ENCODE assay signal across 8 cellular contexts in genomic region chr1:26530898-26531598, GRCh38. TPM values are rescaled to one million over a fixed set of nuclear protein-coding genes. Genes with fewer than 3 reads are reported as not detected.
DNase-seq lines count a peak whose midpoint lies in the region; ATAC-seq and TF ChIP-seq lines count a peak whose summit lies in the region.

No MANE protein-coding gene starts in this region.

- H3K9me3 ChIP-seq in IMR-90 (ENCODE audit: control insufficient read depth, insufficient read depth, low read length) (no peaks in the 10 kb centered on the region), endocrine pancreas (ENCODE audit: control insufficient read depth, low read length) (no peaks in the 10 kb centered on the region)

- H3K36me3 ChIP-seq in IMR-90 (ENCODE audit: control insufficient read depth, insufficient read depth, low read length), result no peaks in the 10 kb centered on the region
- H3K36me3 ChIP-seq in endocrine pancreas (ENCODE audit: control insufficient read depth, insufficient read depth, low read length), result no peaks in the 10 kb centered on the region

- no peak for TF ChIP-seq RAD21 in IMR-90 (IDR thresholded peaks at IDR 0.05; ENCODE audit: low read length)

- H4K5ac ChIP-seq in IMR-90 (ENCODE audit: low read depth, low read length), result no peak overlapping the region

- H4K8ac ChIP-seq in IMR-90 (ENCODE audit: low read depth in 2 of 2, low read length in 2 of 2), result no peak overlapping the region

- no peak overlapping the region for H3K18ac ChIP-seq in IMR-90 (ENCODE audit: low read depth, low read length)

- H3K9ac ChIP-seq in IMR-90 (ENCODE audit: low read depth, low read length) (no peak overlapping the region), endocrine pancreas (ENCODE audit: control insufficient read depth, insufficient read depth, low read length) (peak overlapping the region; percentile 91)

- no peaks in the 10 kb centered on the region for H3K36me3 Mint-ChIP-seq in neural crest cell (ENCODE audit: low read depth)

- H3K56ac ChIP-seq in IMR-90 (ENCODE audit: extremely low read depth, insufficient read depth, low read length), result no peak overlapping the region

- ATAC-seq in IMR-90 (ENCODE audit: low read depth), result peak; percentile 6; the same call in 1 of the 2 replicates
- no peak for ATAC-seq in activated CD4-positive, CD25-positive, alpha-beta regulatory T cell treated with anti-CD3 and anti-CD28 coated beads, Interleukin-2, amount 50 U/mL, for 24 hours

- H2AFZ ChIP-seq in IMR-90 (replicated peaks; ENCODE audit: low read length, poor library complexity), result peak overlapping the region; percentile 53

- TF ChIP-seq CTCF in IMR-90 (conservative IDR thresholded peaks at IDR 0.05; ENCODE audit: low read depth, low read length), result peak; percentile 19; the same call in 1 of the 2 replicates
- no peak for TF ChIP-seq CTCF in neural crest cell (conservative IDR thresholded peaks at IDR 0.05)

- no peak overlapping the region for H2AK5ac ChIP-seq in IMR-90 (ENCODE audit: low read depth, low read length)

- no peak overlapping the region for H3K4me2 ChIP-seq in IMR-90 (ENCODE audit: low read depth, low read length)

- H3K4ac ChIP-seq in IMR-90 (ENCODE audit: low read depth, low read length), result no peak overlapping the region

- CTCF ChIA-PET in IMR-90 (lab: Yijun Ruan, JAX), result interaction anchor here (0.7 kb wide), 1 partner anchor 31 kb away, joined by 4 read pairs; no protein-coding TSS in a partner anchor

- H3K4me3 ChIP-seq in IMR-90 (ENCODE audit: insufficient read depth, low read depth, low read length), result no peak overlapping the region
- peak overlapping the region; percentile 32 for H3K4me3 ChIP-seq in endocrine pancreas (ENCODE audit: control insufficient read depth, insufficient read depth, low read length)

- no TSS peak for BruUV-seq in IMR-90 (replicated peaks; lab: Mats Ljungman, UMichigan)

- H3K4me1 ChIP-seq in IMR-90 (ENCODE audit: control insufficient read depth, insufficient read depth, low read length) (peaks cover 4% of the 10 kb centered on the region; the same call in 1 of the 2 replicates), endocrine pancreas (ENCODE audit: control insufficient read depth, insufficient read depth, low read length) (no peaks in the 10 kb centered on the region)

- 0 out of 4 replicates have a peak, but pooled peaks cover 0 to 6% of the 10 kb centered on the region in 2 experiments for H3K79me1 ChIP-seq in IMR-90 (ENCODE audit: low read depth in 1 of 2, low read length in 2 of 2)

- no peaks in the 10 kb centered on the region for H3K27me3 Mint-ChIP-seq in neural crest cell (ENCODE audit: low read depth)

- no peaks in the 10 kb centered on the region for H3K9me3 Mint-ChIP-seq in neural crest cell

- peaks cover 22% of the 10 kb centered on the region for H3K4me1 Mint-ChIP-seq in neural crest cell

- POLR2A ChIA-PET in IMR-90 (lab: Charles Lee; ENCODE audit: unreplicated experiment), result no interaction called here

- no peak for TF ChIP-seq POLR2A in IMR-90 (IDR thresholded peaks at IDR 0.05; ENCODE audit: low read depth, low read length)

- H3K14ac ChIP-seq in IMR-90 (replicated peaks; ENCODE audit: low read depth, low read length), result no peak overlapping the region

- H2BK120ac ChIP-seq in IMR-90 (ENCODE audit: low read depth, low read length), result no peak overlapping the region

- H2BK15ac ChIP-seq in IMR-90 (ENCODE audit: low read depth, low read length), result no peak overlapping the region

- 53% methylated on average over 3 of the region's 9 CpGs; no CpG with 5 or more reads in 1 of the 2 experiments for WGBS in IMR-90 (ENCODE audit: extremely low coverage in 2 of 2, insufficient read length in 1 of 2), 2 experiments

- peak overlapping the region; percentile 90 for H3K4me3 Mint-ChIP-seq in neural crest cell

- peaks cover 3% of the 10 kb centered on the region; the same call in 1 of the 2 replicates for H3K9me1 ChIP-seq in IMR-90 (ENCODE audit: insufficient read depth, low read length)

- no peak overlapping the region for H2BK20ac ChIP-seq in IMR-90 (ENCODE audit: low read depth, low read length)

- dilution Hi-C loops in IMR-90 (cut with HindIII; ENCODE audit: low sequenced_read_pairs, unreplicated experiment), result no loop called here

- intact Hi-C loops in IMR-90 (cut with micrococcal nuclease), result no loop called here

- no peak overlapping the region for H2AK9ac ChIP-seq in IMR-90 (replicated peaks; ENCODE audit: low read depth, low read length, poor library complexity)

- in situ Hi-C loops in IMR-90 (cut with MboI; ENCODE audit: low sequenced_read_pairs), result no loop called here

- H4K91ac ChIP-seq in IMR-90 (ENCODE audit: insufficient read depth, low read depth, low read length), result no peak overlapping the region

- no peak overlapping the region for H3K27ac ChIP-seq in IMR-90 (ENCODE audit: insufficient read depth, low read length)

- no peak overlapping the region for H3K27ac Mint-ChIP-seq in neural crest cell (ENCODE audit: unreplicated experiment)

- no peak overlapping the region for H3K23ac ChIP-seq in IMR-90 (ENCODE audit: low read depth, low read length)

- H3K27me3 ChIP-seq in IMR-90 (ENCODE audit: control insufficient read depth, insufficient read depth, low read length) (no peaks in the 10 kb centered on the region; the same call in 1 of the 2 replicates), endocrine pancreas (ENCODE audit: control insufficient read depth, insufficient read depth, low read length) (no peaks in the 10 kb centered on the region)

- DNase-seq in NCI-H82 (lab: John Stamatoyannopoulos, UW) (peak; percentile 60), NCI-H82 treated with DMSO at 0.1 percent for 48 hours (lab: John Stamatoyannopoulos, UW; ENCODE audit: unreplicated experiment) (no peak), IMR-90 (peak; percentile 48), RPMI7951 (ENCODE audit: low read depth) (peak; percentile 71), neural crest cell (ENCODE audit: low read depth, low spot score) (no peak)
- no peak for DNase-seq in activated CD8-positive, alpha-beta memory T cell treated with anti-CD3 and anti-CD28 coated beads, Interleukin-2, amount 50 U/mL, for 4 hours

- H4K20me1 ChIP-seq in IMR-90 (ENCODE audit: insufficient read depth, low read length), result no peaks in the 10 kb centered on the region

- no peak overlapping the region for H2BK5ac ChIP-seq in IMR-90 (ENCODE audit: low read depth, low read length, poor library complexity, severe bottlenecking)

TF ChIP-seq in IMR-90, 13 proteins besides CTCF, POLR2A, EP300 and RAD21:
- TF ChIP-seq CEBPB (IDR thresholded peaks at IDR 0.05; ENCODE audit: low read depth, low read length), result no peak
- no peak for TF ChIP-seq CHD1 (IDR thresholded peaks at IDR 0.05; ENCODE audit: low read depth, low read length)
- no peak for TF ChIP-seq SMC3 (IDR thresholded peaks at IDR 0.05; ENCODE audit: low read depth, low read length)
- no peak for TF ChIP-seq RCOR1 (IDR thresholded peaks at IDR 0.05; ENCODE audit: insufficient replicate concordance, low read length)
- no peak for TF ChIP-seq MAZ (IDR thresholded peaks at IDR 0.05; ENCODE audit: borderline replicate concordance, low read depth, low read length)
- no peak for TF ChIP-seq MAFK (IDR thresholded peaks at IDR 0.05; ENCODE audit: low read depth, low read length)
TF ChIP-seq in IMR-90: peak in this region for 0.

RNA-seq across cellular contexts. Expression of gene RPS6KA1, which starts 1.5 kb away (rescaled TPM):
- 4.2 and 6.3 TPM in 2 replicates for total RNA-seq in IMR-90 (2012; rRNA removed)
- polyA plus RNA-seq in IMR-90 (2012; rRNA removed), result 3.6 and 3.8 TPM in 2 replicates
- polyA plus RNA-seq in IMR-90 (2012; cell fraction: cytosol; rRNA removed), result 2.7 and 3.6 TPM in 2 replicates
- polyA plus RNA-seq in IMR-90 (2012; cell fraction: nucleus; rRNA removed; ENCODE audit: low replicate concordance), result 3.0 and 4.7 TPM in 2 replicates
- total RNA-seq in RPMI7951 (2014; rRNA removed; shearing (Covaris generic)), result 33.6 and 51.8 TPM in 2 replicates
- 41.6 and 43.8 TPM in 2 replicates for total RNA-seq in neural crest cell

RNA-seq across cellular contexts. Expression of gene HMGN2, which starts 58.8 kb away (rescaled TPM):
- 367 and 481 TPM in 2 replicates for total RNA-seq in IMR-90 (2012; rRNA removed)
- polyA plus RNA-seq in IMR-90 (2012; rRNA removed), result 460 and 505 TPM in 2 replicates
- polyA plus RNA-seq in IMR-90 (2012; cell fraction: cytosol; rRNA removed), result 228 and 231 TPM in 2 replicates
- polyA plus RNA-seq in IMR-90 (2012; cell fraction: nucleus; rRNA removed; ENCODE audit: low replicate concordance), result 76.8 and 308 TPM in 2 replicates
- total RNA-seq in RPMI7951 (2014; rRNA removed; shearing (Covaris generic)), result 738 and 772 TPM in 2 replicates
- total RNA-seq in neural crest cell, result 1,041 and 1,051 TPM in 2 replicates

Comparison
In these comparisons a context has a peak if more than half of its experiments do, and no peak if none do; other contexts are left out.
1. DNase-seq: peak in NCI-H82 (single experiment), IMR-90 (single experiment) and RPMI7951 (single experiment); none in NCI-H82 treated with DMSO at 0.1 percent for 48 hours (single experiment), neural crest cell (single experiment) and activated CD8-positive, alpha-beta memory T cell treated with anti-CD3 and anti-CD28 coated beads, Interleukin-2, amount 50 U/mL, for 4 hours (single experiment).